Comparison of ENCODE assay signal across 20 cellular contexts in the genomic region with DNA sequence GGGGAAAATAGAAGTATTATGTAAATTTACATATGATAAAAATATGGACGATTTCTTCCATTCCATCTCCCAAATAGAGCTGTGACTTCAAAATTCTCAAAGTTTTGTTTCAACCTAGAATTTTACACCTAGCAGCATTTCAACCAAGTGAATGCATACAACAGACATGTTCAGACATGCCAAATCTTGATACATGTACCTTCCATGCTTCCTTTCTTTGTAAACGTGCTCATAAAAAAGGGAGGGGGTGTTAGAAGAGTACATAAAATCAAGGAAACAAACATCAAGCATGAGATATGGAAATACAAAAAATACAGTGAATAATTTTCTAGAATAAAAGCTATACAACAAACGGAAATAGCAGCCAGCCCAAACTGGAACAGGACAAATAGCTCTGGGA.
DNase-seq lines count a peak whose midpoint lies in the region; ATAC-seq and TF ChIP-seq lines count a peak whose summit lies in the region.
"Had no signal": no experiment of that assay in that cellular context is flagged by ENCODE, and none has a peak within 500 bp of the region (broad histone marks: within the 10 kb centered on the region; RNA-seq: fewer than 3 reads in every experiment).

No MANE protein-coding gene starts in this region.

- H3K27ac ChIP-seq in breast epithelium (no peak overlapping the region), mammary epithelial cell (ENCODE audit: insufficient read depth, low read depth, low read length) (no peak overlapping the region), smooth muscle cell (ENCODE audit: low read depth) (no peak overlapping the region)
- H3K27ac ChIP-seq: HL-60 had no signal

- BruUV-seq in MCF 10A (replicated peaks; lab: Mats Ljungman, UMichigan) (no TSS peak), mammary epithelial cell (replicated peaks; lab: Mats Ljungman, UMichigan) (no TSS peak)

- H3K4me1 ChIP-seq in breast epithelium, result no peaks in the 10 kb centered on the region
- no peaks in the 10 kb centered on the region for H3K4me1 ChIP-seq in mammary epithelial cell (ENCODE audit: insufficient read depth, low read length)
- H3K4me1 ChIP-seq in smooth muscle cell (ENCODE audit: low read depth), result no peaks in the 10 kb centered on the region
- H3K4me1 ChIP-seq: HAP-1 had no signal

- in situ Hi-C loops in mammary epithelial cell (cut with MboI; ENCODE audit: low sequenced_read_pairs in 2 of 2), result no loop called here

- H3K4me2 ChIP-seq in mammary epithelial cell (ENCODE audit: insufficient read depth, low read depth, low read length), result no peak overlapping the region
- no peak overlapping the region for H3K4me2 ChIP-seq in smooth muscle cell

- TF ChIP-seq CTCF in MCF 10A (IDR thresholded peaks at IDR 0.05; ENCODE audit: unreplicated experiment), result no peak
- no peak for TF ChIP-seq CTCF in breast epithelium (IDR thresholded peaks at IDR 0.05)
- no peak for TF ChIP-seq CTCF in mammary epithelial cell (conservative IDR thresholded peaks at IDR 0.05 in 1 of 2, IDR thresholded peaks at IDR 0.05 in 1 of 2; ENCODE audit: extremely low read depth in 1 of 2, insufficient read depth in 1 of 2, low read depth in 1 of 2, low read length in 2 of 2)
- no peak for TF ChIP-seq CTCF in epithelial cell of esophagus (IDR thresholded peaks at IDR 0.05; ENCODE audit: insufficient read depth, low read depth, low read length, missing control alignments)
- no peak for TF ChIP-seq CTCF in smooth muscle cell (IDR thresholded peaks at IDR 0.05; ENCODE audit: borderline replicate concordance, insufficient read depth, poor library complexity, severe bottlenecking)

- H3K36me3 ChIP-seq in breast epithelium, result no peaks in the 10 kb centered on the region
- no peaks in the 10 kb centered on the region for H3K36me3 ChIP-seq in mammary epithelial cell (ENCODE audit: insufficient read depth, low read length)
- no peaks in the 10 kb centered on the region for H3K36me3 ChIP-seq in smooth muscle cell (ENCODE audit: low read depth)
- H3K36me3 ChIP-seq: BE2C, HAP-1 had no signal

- H3K9me3 ChIP-seq in breast epithelium (no peaks in the 10 kb centered on the region), mammary epithelial cell (replicated peaks; ENCODE audit: insufficient read depth, low read length) (no peaks in the 10 kb centered on the region), smooth muscle cell (replicated peaks; ENCODE audit: low read depth) (no peaks in the 10 kb centered on the region)
- H3K9me3 ChIP-seq: BE2C had no signal

- no peak for ATAC-seq in GM18519 (IDR thresholded peaks at IDR 0.05; ENCODE audit: low FRiP score, unreplicated experiment)
- no peak for ATAC-seq in stimulated activated naive CD8-positive, alpha-beta T cell treated with anti-CD3 and anti-CD28 coated beads, Interleukin-15, Interleukin-2, amounts not matched to agents 100 U/mL and 50 U/mL, for 24 hours
- ATAC-seq: K562 had no signal

- H3K4me1 Mint-ChIP-seq in MCF 10A (ENCODE audit: insufficient read depth, unreplicated experiment), result no peaks in the 10 kb centered on the region
- H3K4me1 Mint-ChIP-seq: CD4-positive, CD25-positive, alpha-beta regulatory T cell; CD8-positive, alpha-beta memory T cell had no signal

- peaks cover 18% of the 10 kb centered on the region for H3K9me3 Mint-ChIP-seq in MCF 10A (ENCODE audit: unreplicated experiment)

- H2AFZ ChIP-seq in mammary epithelial cell (ENCODE audit: low read depth, low read length) (no peak overlapping the region), smooth muscle cell (ENCODE audit: low read depth) (peak overlapping the region; percentile 51)

- no peaks in the 10 kb centered on the region for H4K20me1 ChIP-seq in mammary epithelial cell (ENCODE audit: insufficient read depth, low read length)
- H4K20me1 ChIP-seq in smooth muscle cell (ENCODE audit: low read depth), result no peaks in the 10 kb centered on the region

- no peak overlapping the region for H3K4me3 Mint-ChIP-seq in MCF 10A (ENCODE audit: unreplicated experiment)
- H3K4me3 Mint-ChIP-seq: CD4-positive, CD25-positive, alpha-beta regulatory T cell; CD8-positive, alpha-beta memory T cell had no signal

- H3K9ac ChIP-seq in mammary epithelial cell (ENCODE audit: insufficient read depth, low read length) (no peak overlapping the region), smooth muscle cell (ENCODE audit: low read depth) (no peak overlapping the region)

- POLR2A ChIA-PET in MCF 10A (lab: Yijun Ruan, JAX), result no interaction called here

- H3K79me2 ChIP-seq in mammary epithelial cell (ENCODE audit: insufficient read depth, low read length) (no peaks in the 10 kb centered on the region), smooth muscle cell (ENCODE audit: low read depth) (no peaks in the 10 kb centered on the region)

- peak overlapping the region; percentile 64 for H3K27ac Mint-ChIP-seq in MCF 10A (ENCODE audit: low read depth, unreplicated experiment)
- H3K27ac Mint-ChIP-seq: CD4-positive, CD25-positive, alpha-beta regulatory T cell; CD8-positive, alpha-beta memory T cell had no signal

- no peak overlapping the region for H3K4me3 ChIP-seq in breast epithelium
- H3K4me3 ChIP-seq in mammary epithelial cell (replicated peaks in 1 of 3; ENCODE audit: insufficient read depth in 1 of 3, low read depth in 2 of 3, low read length in 3 of 3), result no peak overlapping the region
- H3K4me3 ChIP-seq in epithelial cell of esophagus (ENCODE audit: low read length), result no peak overlapping the region
- H3K4me3 ChIP-seq in smooth muscle cell, result no peak overlapping the region
- H3K4me3 ChIP-seq: HAP-1, K562 had no signal

- WGBS in mammary epithelial cell (ENCODE audit: low coverage, missing lambda C conversion rate), result 45% methylated on average over 3 of the region's 3 CpGs
- 89% methylated on average over 3 of the region's 3 CpGs for WGBS in smooth muscle cell (ENCODE audit: low lambda C conversion rate)

- no peaks in the 10 kb centered on the region for H3F3A ChIP-seq in smooth muscle cell (ENCODE audit: low read depth)

- intact Hi-C loops in MCF 10A (cut with micrococcal nuclease) (no loop called here), breast epithelium (cut with DNase I; ENCODE audit: low total_unique reads) (no loop called here), mammary epithelial cell (cut with micrococcal nuclease) (no loop called here)

- CTCF ChIA-PET in MCF 10A (lab: Yijun Ruan, JAX) (no interaction called here), mammary epithelial cell (lab: Charles Lee; ENCODE audit: low non-redundant PET) (no interaction called here)

- no peaks in the 10 kb centered on the region for H3K36me3 Mint-ChIP-seq in MCF 10A (ENCODE audit: insufficient read depth, unreplicated experiment)
- H3K36me3 Mint-ChIP-seq: CD4-positive, CD25-positive, alpha-beta regulatory T cell; CD8-positive, alpha-beta memory T cell had no signal

- dilution Hi-C loops in mammary epithelial cell (cut with HindIII; ENCODE audit: low sequenced_read_pairs), result no loop called here

- peaks cover 35% of the 10 kb centered on the region for H3K27me3 Mint-ChIP-seq in MCF 10A (ENCODE audit: insufficient read depth, unreplicated experiment)
- H3K27me3 Mint-ChIP-seq: CD4-positive, CD25-positive, alpha-beta regulatory T cell; CD8-positive, alpha-beta memory T cell had no signal

- DNase-seq in MCF 10A (ENCODE audit: unreplicated experiment), result no peak
- DNase-seq in breast epithelium (ENCODE audit: low spot score in 2 of 2), result no peak
- DNase-seq in mammary epithelial cell, result peak; percentile 26
- DNase-seq in epithelial cell of esophagus (ENCODE audit: low read depth), result peak; percentile 63
- DNase-seq in smooth muscle cell (lab: John Stamatoyannopoulos, UW; ENCODE audit: unreplicated experiment), result no peak
- DNase-seq in stimulated activated naive CD8-positive, alpha-beta T cell treated with anti-CD3 and anti-CD28 coated beads, Interleukin-15, Interleukin-2, amounts not matched to agents 100 U/mL and 50 U/mL, for 24 hours, result no peak
- DNase-seq: ACHN; BE2C; C1 segment of cervical spinal cord; CD4-positive, CD25-positive, alpha-beta regulatory T cell; CD8-positive, alpha-beta memory T cell; COR-L47; DMS 273 treated with DMSO at 0.1 percent for 48 hours; DMS79 treated with DMSO at 0.1 percent for 48 hours; GF-D8; IMR-90 had no signal

- TF ChIP-seq POLR2A in breast epithelium (IDR thresholded peaks at IDR 0.05), result no peak

- H3K27me3 ChIP-seq in breast epithelium (no peaks in the 10 kb centered on the region), mammary epithelial cell (ENCODE audit: insufficient read depth, low read length) (no peaks in the 10 kb centered on the region), smooth muscle cell (ENCODE audit: low read depth) (no peaks in the 10 kb centered on the region)
- H3K27me3 ChIP-seq: BE2C had no signal

Comparison
In these comparisons a context has a peak if more than half of its experiments do, and no peak if none do; other contexts are left out.
1. DNase-seq: peak in mammary epithelial cell (single experiment) and epithelial cell of esophagus (single experiment); none in MCF 10A (single experiment), breast epithelium (0 of 2), smooth muscle cell (single experiment) and stimulated activated naive CD8-positive, alpha-beta T cell treated with anti-CD3 and anti-CD28 coated beads, Interleukin-15, Interleukin-2, amounts not matched to agents 100 U/mL and 50 U/mL, for 24 hours (single experiment).